In genomic region chr10:62108768-62109430, GRCh38 we compare ENCODE assay signal across 15 cellular contexts.
A peak's percentile ranks its signal among the peaks of the same experiment; 100 is the strongest.
DNase-seq lines count a peak whose midpoint lies in the region; ATAC-seq, FAIRE-seq and TF ChIP-seq lines count a peak whose summit lies in the region.
"Had no signal": no experiment of that assay in that cellular context is flagged by ENCODE, and none has a peak within 500 bp of the region (broad histone marks: within the 10 kb centered on the region; RNA-seq: fewer than 3 reads in every experiment).

No MANE protein-coding gene starts in this region.

- no peak for TF ChIP-seq RAD21 in GM12878 (IDR thresholded peaks at IDR 0.05; ENCODE audit: insufficient read depth, low read depth, low read length)

- CTCF ChIA-PET in GM12878 (lab: Yijun Ruan, JAX): interaction anchor here (1.7 to 2.1 kb wide), 2 partner anchors 59 to 70 kb away, joined by 4 to 8 read pairs; no protein-coding TSS in a partner anchor

- no peak for FAIRE-seq in GM12878 (lab: Jason Lieb, UNC)

- peak; percentile 48 for ATAC-seq in GM12878
- ATAC-seq in GM18511 (IDR thresholded peaks at IDR 0.05; ENCODE audit: unreplicated experiment): no peak
- no peak for ATAC-seq in HG03196 (IDR thresholded peaks at IDR 0.05; ENCODE audit: unreplicated experiment)

- SMC1A ChIA-PET in GM12878 (lab: Charles Lee; ENCODE audit: uncharacterized antibody, unreplicated experiment): interaction anchor here (0.6 to 2.6 kb wide), 8 partner anchors 19 to 171 kb away, joined by 3 to 8 read pairs (median 3); no protein-coding TSS in a partner anchor

- H3K9me3 ChIP-seq in BLaER1 (no peaks in the 10 kb centered on the region), DOHH2 (ENCODE audit: control insufficient read depth, insufficient read depth, low read length) (no peaks in the 10 kb centered on the region), GM12878 (replicated peaks; ENCODE audit: control insufficient read depth, insufficient read depth, low read length) (no peaks in the 10 kb centered on the region), vagina (no peaks in the 10 kb centered on the region)
- H3K9me3 ChIP-seq: neutrophil, sigmoid colon, SJSA1 had no signal

- no peaks in the 10 kb centered on the region for H4K20me1 ChIP-seq in BLaER1
- H4K20me1 ChIP-seq in DOHH2 (ENCODE audit: control insufficient read depth, insufficient read depth, low read depth, low read length): no peaks in the 10 kb centered on the region
- H4K20me1 ChIP-seq in GM12878 (ENCODE audit: control insufficient read depth, insufficient read depth): no peaks in the 10 kb centered on the region

- RAD21 ChIA-PET in GM12878 (lab: Charles Lee; ENCODE audit: unreplicated experiment): interaction anchor here (1.2 kb wide), 1 partner anchor 136 kb away, joined by 3 read pairs; no protein-coding TSS in a partner anchor

- H3K4me3 ChIP-seq in BLaER1 (no peak overlapping the region), DOHH2 (ENCODE audit: low read length) (peak overlapping the region; percentile 50), GM12878 (no peak overlapping the region), vagina (no peak overlapping the region)
- H3K4me3 ChIP-seq: sigmoid colon, SJSA1 had no signal

- H3K4me2 ChIP-seq in BLaER1 (peak overlapping the region; percentile 57), DOHH2 (ENCODE audit: low read length) (peak overlapping the region; percentile 87), GM12878 (ENCODE audit: control insufficient read depth, insufficient read depth) (peak overlapping the region; percentile 36; the same call in 1 of the 2 replicates)

- H3K27me3 ChIP-seq in BLaER1 (no peaks in the 10 kb centered on the region), DOHH2 (ENCODE audit: control insufficient read depth, low read length) (no peaks in the 10 kb centered on the region; the same call in 1 of the 2 replicates), GM12878 (replicated peaks in 1 of 2; ENCODE audit: control insufficient read depth in 2 of 2, insufficient read depth in 2 of 2, low read length in 1 of 2) (no peaks in the 10 kb centered on the region), vagina (no peaks in the 10 kb centered on the region)
- H3K27me3 ChIP-seq: neutrophil, sigmoid colon, SJSA1 had no signal

- POLR2A ChIA-PET in GM12878 (lab: Charles Lee): no interaction called here

- in situ Hi-C loops in GM12878 (cut with MboI) (no loop called here), KBM-7 (cut with MboI; ENCODE audit: low pct_unique_long_range_greater_than_20kb, low sequenced_read_pairs) (no loop called here)

- no peaks in the 10 kb centered on the region for H3K9me2 ChIP-seq in DOHH2 (replicated peaks; ENCODE audit: control insufficient read depth, low read length)

- H3F3A ChIP-seq in DOHH2 (ENCODE audit: control insufficient read depth, insufficient read depth): peaks cover 27% of the 10 kb centered on the region

- no peaks in the 10 kb centered on the region for H3K36me3 ChIP-seq in BLaER1
- H3K36me3 ChIP-seq in DOHH2 (ENCODE audit: control insufficient read depth, low read length): no peaks in the 10 kb centered on the region
- H3K36me3 ChIP-seq in GM12878 (ENCODE audit: control insufficient read depth in 2 of 2, insufficient read depth in 2 of 2, low read length in 1 of 2): no peaks in the 10 kb centered on the region
- no peaks in the 10 kb centered on the region for H3K36me3 ChIP-seq in vagina
- H3K36me3 ChIP-seq: neutrophil, sigmoid colon, SJSA1 had no signal

- peaks cover 71% of the 10 kb centered on the region for H3K4me1 ChIP-seq in BLaER1
- peaks cover 95% of the 10 kb centered on the region for H3K4me1 ChIP-seq in DOHH2 (ENCODE audit: control insufficient read depth, low read length)
- H3K4me1 ChIP-seq in GM12878 (ENCODE audit: control insufficient read depth, insufficient read depth, low read length): peaks cover 38% of the 10 kb centered on the region
- H3K4me1 ChIP-seq in vagina: peaks cover 11% of the 10 kb centered on the region
- H3K4me1 ChIP-seq: sigmoid colon had no signal

- H3K9ac ChIP-seq in BLaER1: no peak overlapping the region
- no peak overlapping the region for H3K9ac ChIP-seq in GM12878 (ENCODE audit: control insufficient read depth, insufficient read depth, low read length)

- no peaks in the 10 kb centered on the region for H3K79me2 ChIP-seq in DOHH2 (ENCODE audit: control insufficient read depth, low read length)
- no peaks in the 10 kb centered on the region for H3K79me2 ChIP-seq in GM12878 (ENCODE audit: control insufficient read depth, insufficient read depth, low read length)

- H3K27ac ChIP-seq in BLaER1 (peak overlapping the region; percentile 77), DOHH2 (ENCODE audit: low read depth, low read length) (peak overlapping the region; percentile 94), GM12878 (ENCODE audit: control insufficient read depth, insufficient read depth) (peak overlapping the region; percentile 69), vagina (no peak overlapping the region)
- H3K27ac ChIP-seq: sigmoid colon, SJSA1, VCaP had no signal

- TF ChIP-seq EP300 in GM12878 (IDR thresholded peaks at IDR 0.05; ENCODE audit: borderline replicate concordance in 1 of 2, control insufficient read depth in 1 of 2, low read depth in 2 of 2, low read length in 2 of 2): no peak

- BruUV-seq in GM12878 (replicated peaks; lab: Mats Ljungman, UMichigan): no TSS peak

- TF ChIP-seq POLR2A in GM12878 (IDR thresholded peaks at IDR 0.05; ENCODE audit: low read depth, low read length) (no peak), vagina (IDR thresholded peaks at IDR 0.05) (no peak)

- intact Hi-C loops in GM12878 (cut with micrococcal nuclease; ENCODE audit: unreplicated experiment) (loop anchor here (2.0 to 5.0 kb wide), 2 partner anchors 58 kb away; no protein-coding TSS in a partner anchor), vagina (cut with DNase I) (no loop called here)

- no peak overlapping the region; the same call in 1 of the 2 replicates for H2AFZ ChIP-seq in GM12878 (ENCODE audit: control insufficient read depth, low read depth, low read length)

- TF ChIP-seq CTCF in DOHH2 (IDR thresholded peaks at IDR 0.05; ENCODE audit: low read depth, low read length, poor library complexity, severe bottlenecking) (no peak), GM12878 (IDR thresholded peaks at IDR 0.05 in 2 of 3, conservative IDR thresholded peaks at IDR 0.05 in 1 of 3; ENCODE audit: control insufficient read depth in 2 of 3, extremely low read depth in 1 of 3, insufficient read depth in 1 of 3, low read depth in 3 of 3, low read length in 3 of 3) (no peak), vagina (IDR thresholded peaks at IDR 0.05) (no peak)

- DNase-seq in NOMO-1 (lab: John Stamatoyannopoulos, UW; ENCODE audit: unreplicated experiment in 2 of 2) (peak; percentile 1 to 53), GM12878 (ENCODE audit: low read depth, low spot score) (no peak), vagina (ENCODE audit: extremely low spot score in 2 of 2) (no peak), KBM-7 (no peak)
- DNase-seq: H9; NCI-H2029; sigmoid colon; stimulated activated CD4-positive, alpha-beta T cell treated with anti-CD3 and anti-CD28 coated beads, Interleukin-4, amount 100 ng/mL, for 24 hours had no signal

TF ChIP-seq in GM12878, 131 proteins besides CTCF, POLR2A, EP300 and RAD21:
- TF ChIP-seq RCOR1 (conservative IDR thresholded peaks at IDR 0.05; ENCODE audit: low read depth, low read length) (no peak), TCF12 (IDR thresholded peaks at IDR 0.05; ENCODE audit: low read depth, low read length) (0 out of 2 replicates have a peak, but pooled peaks have one; percentile 23)
TF ChIP-seq in GM12878: peak in this region for 1.

Comparison
In these comparisons a context has a peak if more than half of its experiments do, and no peak if none do; other contexts are left out.
1. H3K4me2 ChIP-seq: peak in every context shown above with its lines; median percentile 87 in DOHH2; 57 in BLaER1; 36 in GM12878.
2. DNase-seq: peak in NOMO-1 (2 of 2); none in GM12878 (single experiment), vagina (0 of 2) and KBM-7 (single experiment).